In the genomic region with DNA sequence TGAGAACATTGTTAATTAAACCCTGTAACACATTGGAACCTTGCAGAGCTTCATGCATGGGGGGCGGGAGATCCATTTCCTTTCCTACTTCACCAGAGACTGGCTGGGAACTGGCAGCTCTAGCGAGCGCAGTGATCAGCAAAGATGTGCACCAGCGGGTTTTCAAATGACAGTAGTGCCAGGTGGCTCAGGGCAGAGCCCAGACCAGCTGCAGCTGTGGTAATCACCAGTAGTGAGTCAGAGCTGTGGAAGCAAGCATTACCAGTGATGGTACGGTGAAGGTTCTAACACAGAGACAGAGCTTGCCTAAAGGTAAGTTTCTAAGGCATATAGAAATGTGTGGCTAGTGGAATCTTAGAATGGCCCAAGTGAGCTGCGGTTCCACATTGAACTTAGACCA, we compare ENCODE assay signal across 16 cellular contexts.
DNase-seq lines count a peak whose midpoint lies in the region; ATAC-seq and TF ChIP-seq lines count a peak whose summit lies in the region.
"Had no signal": no experiment of that assay in that cellular context is flagged by ENCODE, and none has a peak within 500 bp of the region (broad histone marks: within the 10 kb centered on the region; RNA-seq: fewer than 3 reads in every experiment).

No MANE protein-coding gene starts in this region.

- no peak overlapping the region for H2AFZ ChIP-seq in neural progenitor cell (replicated peaks)

- DNase-seq in GM06990 (ENCODE audit: extremely low read depth, insufficient read length), result peak; percentile 14
- DNase-seq in SW480 (ENCODE audit: low spot score), result peak; percentile 6
- DNase-seq in naive B cell, result no peak
- no peak for DNase-seq in SKM-1 treated with dmso at 0.1 percent for 144 hours (lab: John Stamatoyannopoulos, UW; ENCODE audit: unreplicated experiment)
- DNase-seq in activated CD4-positive, alpha-beta memory T cell treated with anti-CD3 and anti-CD28 coated beads for 36 hours, result no peak
- DNase-seq in neural progenitor cell (ENCODE audit: low spot score), result no peak
- no peak for DNase-seq in NCI-H2196 (lab: John Stamatoyannopoulos, UW; ENCODE audit: unreplicated experiment)
- DNase-seq: activated CD4-positive, alpha-beta T cell treated with anti-CD3 and anti-CD28 coated beads, Interleukin-2, amount 50 U/mL, for 1 hour; activated T-cell treated with anti-CD3 and anti-CD28 coated beads, Interleukin-2, amount 50 U/mL, for 24 hours; DMS153; mesenchymal stem cell; NCI-H2029 treated with DMSO at 0.1 percent for 48 hours; sigmoid colon; upper lobe of right lung had no signal

- POLR2A ChIA-PET in activated CD4-positive, alpha-beta memory T cell treated with anti-CD3 and anti-CD28 coated beads for 36 hours (lab: Charles Lee), result no interaction called here

- no peaks in the 10 kb centered on the region for H3K79me2 ChIP-seq in neural progenitor cell (ENCODE audit: low read depth)

- TF ChIP-seq CTCF in GM06990 (IDR thresholded peaks at IDR 0.05; ENCODE audit: insufficient read depth, low read length, poor library complexity, severe bottlenecking) (no peak), neural progenitor cell (IDR thresholded peaks at IDR 0.05) (no peak)

- H3K9me3 ChIP-seq in neural progenitor cell (ENCODE audit: low read depth), result no peaks in the 10 kb centered on the region
- H3K9me3 ChIP-seq: neutrophil, sigmoid colon, upper lobe of right lung had no signal

- H3K27ac Mint-ChIP-seq in naive B cell (peak overlapping the region in 1 of 6 donors; percentile 1), neural progenitor cell (no peak overlapping the region)
- no peak overlapping the region for H3K27ac Mint-ChIP-seq in activated CD4-positive, alpha-beta memory T cell treated with anti-CD3 and anti-CD28 coated beads for 36 hours
- H3K27ac Mint-ChIP-seq: activated T-cell treated with anti-CD3 and anti-CD28 coated beads, Interleukin-2, amount 50 U/mL, for 24 hours had no signal

- H3K4me2 ChIP-seq in neural progenitor cell, result no peak overlapping the region

- no peaks in the 10 kb centered on the region for H3K27me3 Mint-ChIP-seq in naive B cell
- no peaks in the 10 kb centered on the region for H3K27me3 Mint-ChIP-seq in activated CD4-positive, alpha-beta memory T cell treated with anti-CD3 and anti-CD28 coated beads for 36 hours
- H3K27me3 Mint-ChIP-seq in neural progenitor cell (ENCODE audit: insufficient read depth, low read depth), result no peaks in the 10 kb centered on the region
- H3K27me3 Mint-ChIP-seq: activated T-cell treated with anti-CD3 and anti-CD28 coated beads, Interleukin-2, amount 50 U/mL, for 24 hours had no signal

- no peak overlapping the region for H3K4me3 ChIP-seq in GM06990 (replicated peaks; ENCODE audit: low read depth, low read length)
- H3K4me3 ChIP-seq in neural progenitor cell, result no peak overlapping the region
- H3K4me3 ChIP-seq: sigmoid colon, upper lobe of right lung had no signal

- peak; percentile 67 for ATAC-seq in HG03196 (IDR thresholded peaks at IDR 0.05; ENCODE audit: unreplicated experiment)
- ATAC-seq in naive B cell (ENCODE audit: low read depth in 2 of 2), result peak; percentile 47 to 52
- ATAC-seq: upper lobe of right lung had no signal

- no peaks in the 10 kb centered on the region for H3F3A ChIP-seq in neural progenitor cell (ENCODE audit: low read depth)

- H3K4me1 ChIP-seq in neural progenitor cell, result no peaks in the 10 kb centered on the region
- H3K4me1 ChIP-seq: sigmoid colon, upper lobe of right lung had no signal

- H3K27ac ChIP-seq in neural progenitor cell, result no peak overlapping the region
- H3K27ac ChIP-seq: neutrophil, sigmoid colon, upper lobe of right lung had no signal

- no peaks in the 10 kb centered on the region for H4K20me1 ChIP-seq in neural progenitor cell (ENCODE audit: low read depth)

- H3K9me3 Mint-ChIP-seq in naive B cell, result peaks cover 0 to 3% (median 0%) of the 10 kb centered on the region in 7 donors
- no peaks in the 10 kb centered on the region for H3K9me3 Mint-ChIP-seq in activated CD4-positive, alpha-beta memory T cell treated with anti-CD3 and anti-CD28 coated beads for 36 hours
- no peaks in the 10 kb centered on the region for H3K9me3 Mint-ChIP-seq in neural progenitor cell
- H3K9me3 Mint-ChIP-seq: activated T-cell treated with anti-CD3 and anti-CD28 coated beads, Interleukin-2, amount 50 U/mL, for 24 hours had no signal

- CTCF ChIA-PET in activated CD4-positive, alpha-beta memory T cell treated with anti-CD3 and anti-CD28 coated beads for 36 hours (lab: Charles Lee), result no interaction called here

- H3K36me3 ChIP-seq in GM06990 (ENCODE audit: control insufficient read depth, insufficient read depth, low read length) (no peaks in the 10 kb centered on the region), neural progenitor cell (no peaks in the 10 kb centered on the region)
- H3K36me3 ChIP-seq: neutrophil, sigmoid colon, upper lobe of right lung had no signal

- intact Hi-C loops in activated CD4-positive, alpha-beta memory T cell treated with anti-CD3 and anti-CD28 coated beads for 36 hours (cut with micrococcal nuclease), result no loop called here

- H3K4me1 Mint-ChIP-seq in naive B cell, result peaks cover 0 to 6% (median 0%) of the 10 kb centered on the region in 3 donors
- no peaks in the 10 kb centered on the region for H3K4me1 Mint-ChIP-seq in activated CD4-positive, alpha-beta memory T cell treated with anti-CD3 and anti-CD28 coated beads for 36 hours (ENCODE audit: low read depth)
- no peaks in the 10 kb centered on the region for H3K4me1 Mint-ChIP-seq in neural progenitor cell

- no peaks in the 10 kb centered on the region for H3K36me3 Mint-ChIP-seq in naive B cell
- H3K36me3 Mint-ChIP-seq in activated CD4-positive, alpha-beta memory T cell treated with anti-CD3 and anti-CD28 coated beads for 36 hours, result no peaks in the 10 kb centered on the region
- H3K36me3 Mint-ChIP-seq in neural progenitor cell, result no peaks in the 10 kb centered on the region

- H3K27me3 ChIP-seq in GM06990 (replicated peaks; ENCODE audit: control insufficient read depth, insufficient read depth, low read length) (no peaks in the 10 kb centered on the region), neural progenitor cell (no peaks in the 10 kb centered on the region)
- H3K27me3 ChIP-seq: neutrophil, sigmoid colon, upper lobe of right lung had no signal

- no peak overlapping the region for H3K9ac ChIP-seq in neural progenitor cell

- H3K4me3 Mint-ChIP-seq in naive B cell, result no peak overlapping the region
- no peak overlapping the region for H3K4me3 Mint-ChIP-seq in activated CD4-positive, alpha-beta memory T cell treated with anti-CD3 and anti-CD28 coated beads for 36 hours
- no peak overlapping the region for H3K4me3 Mint-ChIP-seq in neural progenitor cell
- H3K4me3 Mint-ChIP-seq: activated T-cell treated with anti-CD3 and anti-CD28 coated beads, Interleukin-2, amount 50 U/mL, for 24 hours had no signal

Comparison
In these comparisons a context has a peak if more than half of its experiments do, and no peak if none do; other contexts are left out.
1. DNase-seq: peak in GM06990 (single experiment) and SW480 (single experiment); none in naive B cell (single experiment), SKM-1 treated with dmso at 0.1 percent for 144 hours (single experiment), activated CD4-positive, alpha-beta memory T cell treated with anti-CD3 and anti-CD28 coated beads for 36 hours (single experiment), neural progenitor cell (single experiment) and NCI-H2196 (single experiment).